ENCODE assay signal across 11 cellular contexts in genomic region chr16:2517954-2518605, GRCh38. TPM values are rescaled to one million over a fixed set of nuclear protein-coding genes. Genes with fewer than 3 reads are reported as not detected.
DNase-seq lines count a peak whose midpoint lies in the region; ATAC-seq and TF ChIP-seq lines count a peak whose summit lies in the region.
"Had no signal": no experiment of that assay in that cellular context is flagged by ENCODE, and none has a peak within 500 bp of the region (broad histone marks: within the 10 kb centered on the region; RNA-seq: fewer than 3 reads in every experiment).

No MANE protein-coding gene starts in this region.

- peaks cover 0 to 21% of the 10 kb centered on the region in 2 donors for H3K36me3 ChIP-seq in gastroesophageal sphincter
- H3K36me3 ChIP-seq in gastrocnemius medialis = no peaks in the 10 kb centered on the region

- H3K9me3 ChIP-seq in gastroesophageal sphincter (no peaks in the 10 kb centered on the region), gastrocnemius medialis (no peaks in the 10 kb centered on the region)

- ATAC-seq in gastroesophageal sphincter (no peak), gastrocnemius medialis (no peak)
- ATAC-seq: SK-N-SH treated with all-trans-retinoic acid at 6 μM for 48 hours had no signal

- CTCF ChIA-PET in RWPE1 (lab: Yijun Ruan, JAX) = interaction anchor here (0.6 to 0.8 kb wide), 4 partner anchors 14 to 324 kb away, joined by 3 to 4 read pairs (median 4); no protein-coding TSS in a partner anchor

- DNase-seq in CD1c-positive myeloid dendritic cell (ENCODE audit: extremely low spot score) (peak; percentile 40), RWPE1 (ENCODE audit: low spot score) (no peak), gastrocnemius medialis (no peak), NCI-H2029 treated with DMSO at 0.1 percent for 48 hours (lab: John Stamatoyannopoulos, UW) (no peak), NCI-H146 (lab: John Stamatoyannopoulos, UW) (no peak), HT-29 (ENCODE audit: low spot score) (no peak)
- DNase-seq in activated T-cell treated with anti-CD3 and anti-CD28 coated beads, Interleukin-2, amount 50 U/mL, for 48 hours = no peak
- DNase-seq: DMS53, NCI-H524 treated with DMSO at 0.1 percent for 48 hours had no signal

- intact Hi-C loops in gastrocnemius medialis (cut with DNase I; ENCODE audit: low total_unique reads) = loop anchor here (10.0 kb wide), 1 partner anchor 253 kb away; the partner anchor contains the start of gene RNPS1

- H3K27ac ChIP-seq in RWPE1 = peak overlapping the region; percentile 95
- H3K27ac ChIP-seq in gastroesophageal sphincter = peak overlapping the region in 3 of 4 donors; percentile 96 to 98 (median 96)
- H3K27ac ChIP-seq in gastrocnemius medialis = peak overlapping the region; percentile 98 to 100 (median 98)

- no peak overlapping the region for H3K4me3 ChIP-seq in gastroesophageal sphincter
- H3K4me3 ChIP-seq in gastrocnemius medialis = no peak overlapping the region

- POLR2A ChIA-PET in RWPE1 (lab: Yijun Ruan, JAX; ENCODE audit: low non-redundant PET) = no interaction called here

- WGBS in gastroesophageal sphincter (ENCODE audit: low coverage in 1 of 2), 2 donors = 80% methylated on average over 1 of the region's 12 CpGs; no CpG with 5 or more reads in 1 of the 2 donors

- in situ Hi-C loops in gastrocnemius medialis (cut with MboI; ENCODE audit: low sequenced_read_pairs in 4 of 4) = no loop called here

- H3K4me1 ChIP-seq in gastroesophageal sphincter (peaks cover 0 to 80% (median 58%) of the 10 kb centered on the region in 3 donors), gastrocnemius medialis (peaks cover 60 to 65% of the 10 kb centered on the region in 2 donors)

- TF ChIP-seq CTCF in RWPE1 (conservative IDR thresholded peaks at IDR 0.05; ENCODE audit: low read depth) (no peak), gastroesophageal sphincter (IDR thresholded peaks at IDR 0.05) (no peak), gastrocnemius medialis (IDR thresholded peaks at IDR 0.05 in 4 of 5, conservative IDR thresholded peaks at IDR 0.05 in 1 of 5) (no peak)

- H3K27me3 ChIP-seq in gastroesophageal sphincter (no peaks in the 10 kb centered on the region), gastrocnemius medialis (no peaks in the 10 kb centered on the region)

- TF ChIP-seq POLR2A in gastroesophageal sphincter (IDR thresholded peaks at IDR 0.05) (no peak), gastrocnemius medialis (IDR thresholded peaks at IDR 0.05) (no peak)

- no peak for TF ChIP-seq EP300 in gastroesophageal sphincter (IDR thresholded peaks at IDR 0.05)

RNA-seq across cellular contexts. Expression of gene AMDHD2, which starts 2.1 kb away (rescaled TPM):
- 10 to 100 TPM; 14.0 to 29.1 (median 23.4) TPM for total RNA-seq in gastroesophageal sphincter
- total RNA-seq in gastrocnemius medialis = 10 to 100 TPM; 12.3 to 18.1 (median 13.7) TPM
- total RNA-seq in HT-29 (2014; rRNA removed; shearing (Covaris generic)) = 112 and 114 TPM in 2 replicates

RNA-seq across cellular contexts. Expression of gene ATP6V0C, which starts 4.3 kb away (rescaled TPM):
- total RNA-seq in gastroesophageal sphincter (10 to 100 TPM; 37.5 to 62.2 (median 50.9) TPM), gastrocnemius medialis (10 to 100 TPM; 22.1 to 84.2 (median 56.2) TPM)
- 99.9 and 117 TPM in 2 replicates for total RNA-seq in HT-29 (2014; rRNA removed; shearing (Covaris generic))

RNA-seq across cellular contexts. Expression of gene CEMP1, which starts 13.1 kb away (rescaled TPM):
- total RNA-seq in gastroesophageal sphincter (under 1 TPM in 1 of 4 donors, not detected in 3; 0.40 TPM), gastrocnemius medialis (not detected)
- 0.84 TPM in 1 of 2 replicates, not detected in the other for total RNA-seq in HT-29 (2014; rRNA removed; shearing (Covaris generic))

RNA-seq across cellular contexts. Expression of gene PDPK1, which starts 19.7 kb away (rescaled TPM):
- total RNA-seq in gastroesophageal sphincter (10 to 100 TPM; 30.8 to 43.1 (median 36.5) TPM), gastrocnemius medialis (10 to 100 TPM; 24.5 to 42.4 (median 34.7) TPM)
- 21.2 and 23.7 TPM in 2 replicates for total RNA-seq in HT-29 (2014; rRNA removed; shearing (Covaris generic))

RNA-seq across cellular contexts. Expression of gene TBC1D24, which starts 43.2 kb away (rescaled TPM):
- 10 to 100 TPM in 3 of 4 donors, 1 to 10 TPM in 1; 6.2 to 18.4 (median 14.2) TPM for total RNA-seq in gastroesophageal sphincter
- total RNA-seq in gastrocnemius medialis = 10 to 100 TPM in 2 of 4 donors, 1 to 10 TPM in 2; 8.7 to 14.8 (median 9.9) TPM
- 16.5 and 16.6 TPM in 2 replicates for total RNA-seq in HT-29 (2014; rRNA removed; shearing (Covaris generic))
